Comparison of ENCODE assay signal across 18 cellular contexts in genomic region chrX:124895947-124896346, GRCh38.
"Had no signal": no experiment of that assay in that cellular context is flagged by ENCODE, and none has a peak within 500 bp of the region (broad histone marks: within the 10 kb centered on the region; RNA-seq: fewer than 3 reads in every experiment).

No MANE protein-coding gene starts in this region.

- H3K27ac Mint-ChIP-seq: T-cell; T-helper 1 cell treated with Interleukin-12 subunit alpha and Interleukin-12 subunit beta and Interleukin-4 antibody, amounts not matched to agents 30 μg/mL and 1 μg/mL, for 36 hours had no signal

- H3K9me3 Mint-ChIP-seq: T-cell; T-helper 1 cell treated with Interleukin-12 subunit alpha and Interleukin-12 subunit beta and Interleukin-4 antibody, amounts not matched to agents 30 μg/mL and 1 μg/mL, for 36 hours had no signal

- DNase-seq: KBM-7; MV-4-11; NCI-H1048; NCI-H1105; NCI-H1436 treated with DMSO at 0.1 percent for 48 hours; NCI-H187; NCI-H2029; NCI-H2171 treated with DMSO at 0.1 percent for 48 hours; NCI-H2227 treated with DMSO at 0.1 percent for 48 hours; NCI-H524; NCI-H526 treated with DMSO at 0.1 percent for 48 hours; NK-92 treated with Interleukin-12 subunit alpha and Interleukin-12 subunit beta, amount 100 ng/mL, for 24 hours; PC-3; SHP77; SK-N-SH; SW 1271; T-cell had no signal

- H3K4me1 Mint-ChIP-seq: T-cell had no signal

- H3K36me3 Mint-ChIP-seq: T-cell had no signal

- H3K4me3 Mint-ChIP-seq: T-cell; T-helper 1 cell treated with Interleukin-12 subunit alpha and Interleukin-12 subunit beta and Interleukin-4 antibody, amounts not matched to agents 30 μg/mL and 1 μg/mL, for 36 hours had no signal

- H3K9me3 ChIP-seq: SK-N-SH had no signal
